ENCODE assay signal across 19 cellular contexts in the genomic region with DNA sequence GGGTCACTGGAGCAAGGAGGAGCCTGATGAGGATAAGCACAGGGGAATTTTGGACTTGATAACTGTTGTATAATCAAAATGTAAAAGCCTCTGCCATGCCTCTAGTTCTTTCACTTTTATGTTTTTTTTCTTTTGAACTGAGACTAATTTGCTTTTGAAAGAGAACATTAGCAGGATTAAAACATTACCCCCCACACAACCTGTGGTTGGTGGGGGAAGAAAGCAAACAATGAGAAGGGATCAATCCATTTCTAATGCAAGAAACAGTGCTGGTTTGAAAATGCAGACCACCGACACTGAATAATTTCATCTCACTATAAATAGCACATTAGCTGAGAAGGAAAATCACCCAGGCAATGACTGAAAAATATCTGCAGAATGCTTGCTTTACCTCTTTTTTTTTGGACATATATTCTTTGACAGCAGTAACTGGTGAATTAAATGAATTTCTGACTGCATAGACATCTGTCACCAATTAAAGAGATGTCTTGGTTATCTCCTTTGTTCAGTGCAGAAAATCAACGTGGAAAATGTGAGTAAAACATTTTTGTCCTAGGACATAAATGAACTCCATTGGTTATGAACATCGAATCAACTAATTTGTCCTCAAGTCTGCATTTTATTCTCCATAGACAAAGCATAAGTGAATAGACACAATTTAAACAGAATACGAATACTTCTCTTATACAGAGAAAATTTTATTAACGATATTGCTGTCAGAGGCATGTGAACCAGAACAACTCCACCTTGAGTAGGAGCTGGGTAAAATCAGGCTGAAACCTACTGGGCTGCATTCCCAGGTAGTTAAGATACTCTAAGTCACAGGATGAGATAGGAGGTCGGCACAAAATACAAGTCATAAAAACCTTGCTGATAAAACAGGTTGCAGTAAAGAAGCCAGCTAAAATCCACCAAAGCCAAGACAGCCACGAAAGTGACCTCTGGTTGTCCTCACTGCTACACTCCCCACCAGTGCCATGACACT. TPM values are rescaled to one million over a fixed set of nuclear protein-coding genes. Genes with fewer than 3 reads are reported as not detected.
A peak's percentile ranks its signal among the peaks of the same experiment; 100 is the strongest.
DNase-seq lines count a peak whose midpoint lies in the region; ATAC-seq, FAIRE-seq and TF ChIP-seq lines count a peak whose summit lies in the region.
"Had no signal": no experiment of that assay in that cellular context is flagged by ENCODE, and none has a peak within 500 bp of the region (broad histone marks: within the 10 kb centered on the region; RNA-seq: fewer than 3 reads in every experiment).

No MANE protein-coding gene starts in this region.

- H3K36me3 Mint-ChIP-seq in astrocyte (ENCODE audit: low read depth, unreplicated experiment): peaks cover 3% of the 10 kb centered on the region
- H3K36me3 Mint-ChIP-seq: activated naive CD4-positive, alpha-beta T cell treated with anti-CD3 and anti-CD28 coated beads, Interleukin-2, amount 10 ng/mL, durations not matched to agents 7 days and 5 days; CD8-positive, alpha-beta T cell had no signal

- H3K79me2 ChIP-seq in astrocyte (ENCODE audit: insufficient read depth, low read length): no peaks in the 10 kb centered on the region

- peaks cover 3% of the 10 kb centered on the region for H3K9me3 Mint-ChIP-seq in astrocyte (ENCODE audit: unreplicated experiment)
- H3K9me3 Mint-ChIP-seq: activated naive CD4-positive, alpha-beta T cell treated with anti-CD3 and anti-CD28 coated beads, Interleukin-2, amount 10 ng/mL, durations not matched to agents 7 days and 5 days; CD8-positive, alpha-beta T cell had no signal

- H3K27ac Mint-ChIP-seq in astrocyte (ENCODE audit: unreplicated experiment): no peak overlapping the region
- H3K27ac Mint-ChIP-seq: activated CD4-positive, alpha-beta T cell treated with anti-CD3 and anti-CD28 coated beads for 36 hours; activated naive CD4-positive, alpha-beta T cell treated with anti-CD3 and anti-CD28 coated beads, Interleukin-2, amount 10 ng/mL, durations not matched to agents 7 days and 5 days; CD8-positive, alpha-beta T cell had no signal

- peak overlapping the region in 5 of 10 donors; percentile 6 to 57 (median 27) for H3K27ac ChIP-seq in heart right ventricle
- H3K27ac ChIP-seq in astrocyte (ENCODE audit: low read depth, low read length): no peak overlapping the region
- peak overlapping the region; percentile 10 for H3K27ac ChIP-seq in iPS-18a (ENCODE audit: low read length)
- H3K27ac ChIP-seq: tibial artery had no signal

- peak in 1 of 9 donors; percentile 13 for TF ChIP-seq CTCF in heart right ventricle (IDR thresholded peaks at IDR 0.05)
- TF ChIP-seq CTCF in astrocyte (IDR thresholded peaks at IDR 0.05; ENCODE audit: insufficient read depth, low read depth, low read length): no peak

- H3K27me3 ChIP-seq in heart right ventricle (no peaks in the 10 kb centered on the region), astrocyte (ENCODE audit: insufficient read depth, low read length) (no peaks in the 10 kb centered on the region), iPS-18a (ENCODE audit: control insufficient read depth, insufficient read depth, low read length) (no peaks in the 10 kb centered on the region)
- H3K27me3 ChIP-seq: tibial artery had no signal

- H3K9me3 ChIP-seq in heart right ventricle (peaks cover 0 to 30% (median 7%) of the 10 kb centered on the region in 11 donors), astrocyte (ENCODE audit: insufficient read depth, low read depth, low read length) (no peaks in the 10 kb centered on the region), iPS-18a (ENCODE audit: control insufficient read depth, low read depth, low read length) (no peaks in the 10 kb centered on the region)
- H3K9me3 ChIP-seq: tibial artery had no signal

- DNase-seq in heart right ventricle: no peak
- no peak for DNase-seq in left cardiac atrium
- no peak for DNase-seq in astrocyte (ENCODE audit: low read depth)
- DNase-seq in NCI-H187 treated with DMSO at 0.1 percent for 48 hours (lab: John Stamatoyannopoulos, UW): no peak
- DNase-seq in NCI-H2227 (lab: John Stamatoyannopoulos, UW; ENCODE audit: unreplicated experiment): no peak
- no peak for DNase-seq in NCI-H1105 treated with DMSO at 0.1 percent for 48 hours (lab: John Stamatoyannopoulos, UW)
- DNase-seq in T1000 (lab: John Stamatoyannopoulos, UW): no peak
- DNase-seq: ACHN; activated CD4-positive, alpha-beta T cell treated with anti-CD3 and anti-CD28 coated beads for 36 hours; activated naive CD4-positive, alpha-beta T cell treated with anti-CD3 and anti-CD28 coated beads, Interleukin-2, amount 10 ng/mL, durations not matched to agents 7 days and 5 days; CD8-positive, alpha-beta T cell; effector CD4-positive, alpha-beta T cell; foreskin melanocyte; NCI-H1930; NCI-H748 treated with DMSO at 0.1 percent for 48 hours; nucleus accumbens; tibial artery had no signal

- H3K4me3 ChIP-seq in heart right ventricle (peak overlapping the region in 8 of 10 donors; percentile 8 to 29 (median 22)), astrocyte (ENCODE audit: insufficient read depth, low read depth, low read length) (no peak overlapping the region), iPS-18a (ENCODE audit: low read length) (peak overlapping the region; percentile 49)
- H3K4me3 ChIP-seq: tibial artery had no signal

- no peaks in the 10 kb centered on the region for H3K27me3 Mint-ChIP-seq in astrocyte (ENCODE audit: low read depth, unreplicated experiment)
- H3K27me3 Mint-ChIP-seq: activated CD4-positive, alpha-beta T cell treated with anti-CD3 and anti-CD28 coated beads for 36 hours; activated naive CD4-positive, alpha-beta T cell treated with anti-CD3 and anti-CD28 coated beads, Interleukin-2, amount 10 ng/mL, durations not matched to agents 7 days and 5 days had no signal

- H3K4me3 Mint-ChIP-seq in astrocyte (ENCODE audit: unreplicated experiment): no peak overlapping the region
- H3K4me3 Mint-ChIP-seq: activated CD4-positive, alpha-beta T cell treated with anti-CD3 and anti-CD28 coated beads for 36 hours; activated naive CD4-positive, alpha-beta T cell treated with anti-CD3 and anti-CD28 coated beads, Interleukin-2, amount 10 ng/mL, durations not matched to agents 7 days and 5 days; CD8-positive, alpha-beta T cell had no signal

- no peak overlapping the region for H3K9ac ChIP-seq in astrocyte (ENCODE audit: low read length)
- no peak overlapping the region for H3K9ac ChIP-seq in iPS-18a (ENCODE audit: low read length)

- H4K20me1 ChIP-seq in astrocyte (ENCODE audit: insufficient read depth, low read length): no peaks in the 10 kb centered on the region

- H3K36me3 ChIP-seq in heart right ventricle (no peaks in the 10 kb centered on the region), astrocyte (ENCODE audit: insufficient read depth, low read length) (no peaks in the 10 kb centered on the region), iPS-18a (ENCODE audit: control insufficient read depth, low read depth, low read length) (no peaks in the 10 kb centered on the region)
- H3K36me3 ChIP-seq: tibial artery had no signal

- 21 to 34% methylated on average over 7 of the region's 7 CpGs for WGBS in heart right ventricle, 2 donors

- peaks cover 17% of the 10 kb centered on the region for H3K4me1 Mint-ChIP-seq in astrocyte (ENCODE audit: low read depth, unreplicated experiment)
- H3K4me1 Mint-ChIP-seq: activated CD4-positive, alpha-beta T cell treated with anti-CD3 and anti-CD28 coated beads for 36 hours; activated naive CD4-positive, alpha-beta T cell treated with anti-CD3 and anti-CD28 coated beads, Interleukin-2, amount 10 ng/mL, durations not matched to agents 7 days and 5 days had no signal

- ATAC-seq in heart right ventricle (peak in 2 of 8 donors; percentile 49), left cardiac atrium (no peak)
- ATAC-seq: activated CD4-positive, alpha-beta T cell treated with anti-CD3 and anti-CD28 coated beads for 36 hours; CD8-positive, alpha-beta T cell had no signal

- H2AFZ ChIP-seq in astrocyte (ENCODE audit: low read depth, low read length): no peak overlapping the region

- intact Hi-C loops in heart right ventricle (cut with DNase I): no loop called here
- intact Hi-C loops in left cardiac atrium (cut with DNase I): no loop called here

- H3K4me1 ChIP-seq in heart right ventricle (peaks cover 0 to 17% (median 0%) of the 10 kb centered on the region in 9 donors), astrocyte (ENCODE audit: insufficient read depth, low read length) (no peaks in the 10 kb centered on the region), iPS-18a (ENCODE audit: control insufficient read depth, low read depth, low read length) (peaks cover 35% of the 10 kb centered on the region)
- H3K4me1 ChIP-seq: tibial artery had no signal

- no peak overlapping the region for H3K4me2 ChIP-seq in astrocyte (ENCODE audit: low read length)

- FAIRE-seq in astrocyte (lab: Jason Lieb, UNC): peak; percentile 60

RNA-seq across cellular contexts. Expression of a gene that starts 48.8 kb away (rescaled TPM):
- total RNA-seq in heart right ventricle: 1 to 10 TPM in 6 of 10 donors, under 1 TPM in 3, not detected in 1; 0.33 to 3.9 (median 1.2) TPM
- under 1 TPM; 0.26 to 0.80 TPM for polyA plus RNA-seq in heart right ventricle
- total RNA-seq in left cardiac atrium: 1 to 10 TPM; 1.3 to 1.4 TPM
- total RNA-seq in astrocyte: 11.1 and 14.4 TPM in 2 replicates
- total RNA-seq: activated CD4-positive, alpha-beta T cell treated with anti-CD3 and anti-CD28 coated beads for 36 hours; CD8-positive, alpha-beta T cell; T-helper 2 cell treated with Interferon-gamma antibody and Interleukin-4, amounts not matched to agents 100 ng/mL and 5 ng/mL, for 36 hours had no signal
